ENCODE assay signal across 11 cellular contexts in the genomic region with DNA sequence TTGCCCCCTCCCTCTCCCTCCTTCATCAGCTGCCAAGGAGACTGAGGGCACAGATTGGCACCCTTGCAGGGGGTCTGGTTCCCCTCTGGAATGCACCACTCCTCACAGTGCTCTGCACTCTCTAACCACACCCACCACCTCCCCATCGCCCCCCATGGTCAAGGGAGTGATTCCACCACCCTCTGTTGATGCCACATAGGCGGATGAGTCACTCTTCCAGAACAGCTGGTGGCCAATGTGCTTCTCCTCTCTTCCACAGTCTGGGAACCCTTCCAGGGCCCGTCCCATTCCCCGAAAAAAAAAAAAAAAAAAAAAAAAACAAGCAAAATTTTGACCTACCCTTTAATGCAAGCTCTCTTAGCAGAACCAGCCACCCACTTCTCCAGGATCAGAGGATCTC.
DNase-seq lines count a peak whose midpoint lies in the region; ATAC-seq and TF ChIP-seq lines count a peak whose summit lies in the region.
"Had no signal": no experiment of that assay in that cellular context is flagged by ENCODE, and none has a peak within 500 bp of the region (broad histone marks: within the 10 kb centered on the region; RNA-seq: fewer than 3 reads in every experiment).

No MANE protein-coding gene starts in this region.

- no peak for TF ChIP-seq POLR2A in adrenal gland (IDR thresholded peaks at IDR 0.05)

- no peaks in the 10 kb centered on the region for H3K27me3 Mint-ChIP-seq in chondrocyte (ENCODE audit: low read depth)

- H3K36me3 ChIP-seq in A673 (ENCODE audit: insufficient read depth, low read length, poor library complexity, severe bottlenecking) (no peaks in the 10 kb centered on the region), adrenal gland (replicated peaks in 1 of 2) (no peaks in the 10 kb centered on the region)
- H3K36me3 ChIP-seq in effector memory CD4-positive, alpha-beta T cell (ENCODE audit: control insufficient read depth, insufficient read depth, low read length): no peaks in the 10 kb centered on the region

- no peak overlapping the region for H3K27ac Mint-ChIP-seq in chondrocyte (ENCODE audit: unreplicated experiment)

- ATAC-seq in left ventricle myocardium superior: peak; percentile 7

- peak overlapping the region; percentile 81 for H3K27ac ChIP-seq in A673 (ENCODE audit: low read depth, low read length, poor library complexity, severe bottlenecking)
- H3K27ac ChIP-seq in adrenal gland: peak overlapping the region in 1 of 5 donors; percentile 40
- H3K27ac ChIP-seq in effector memory CD4-positive, alpha-beta T cell (ENCODE audit: insufficient read depth, low read length, poor library complexity, severe bottlenecking): no peak overlapping the region
- H3K27ac ChIP-seq: BLaER1 treated with 17β-estradiol and CSF1 and Interleukin-3, amounts not matched to agents 10 nM and 100 nM had no signal

- H3K4me1 ChIP-seq in A673 (ENCODE audit: insufficient read depth, low read length, poor library complexity, severe bottlenecking) (peaks cover 39% of the 10 kb centered on the region), adrenal gland (replicated peaks in 1 of 2) (peaks cover 10 to 25% of the 10 kb centered on the region in 2 donors)
- peaks cover 20% of the 10 kb centered on the region for H3K4me1 ChIP-seq in effector memory CD4-positive, alpha-beta T cell (ENCODE audit: control insufficient read depth, insufficient read depth, low read length, poor library complexity, severe bottlenecking)

- peaks cover 2% of the 10 kb centered on the region for H3K9me3 Mint-ChIP-seq in chondrocyte (ENCODE audit: low read depth)

- no peak overlapping the region for H3K4me3 Mint-ChIP-seq in chondrocyte (ENCODE audit: unreplicated experiment)
- H3K4me3 Mint-ChIP-seq: nephron had no signal

- WGBS in adrenal gland, 4 donors: 18 to 37% (median 27%) methylated on average over 4 of the region's 4 CpGs

- BruUV-seq in A673 (replicated peaks; lab: Mats Ljungman, UMichigan): no TSS peak

- CTCF ChIA-PET in A673 (lab: Charles Lee): interaction anchor here (0.6 kb wide), 1 partner anchor 153 kb away, joined by 4 read pairs; no protein-coding TSS in a partner anchor

- DNase-seq in A673 (ENCODE audit: low spot score) (peak; percentile 94), HCEC 1CT (peak; percentile 71), adrenal gland (peak in 6 of 7 donors; percentile 48 to 85 (median 78)), left ventricle myocardium superior (peak; percentile 61), chondrocyte (ENCODE audit: low spot score) (no peak), NCI-H510A treated with DMSO at 0.1 percent for 48 hours (lab: John Stamatoyannopoulos, UW) (no peak)
- no peak for DNase-seq in stimulated activated CD4-positive, alpha-beta T cell treated with anti-CD3 and anti-CD28 coated beads, Interleukin-2, amount 100 ng/mL, for 48 hours
- DNase-seq in effector memory CD4-positive, alpha-beta T cell: no peak
- DNase-seq: central memory CD4-positive, alpha-beta T cell had no signal

- H3K4me3 ChIP-seq in A673 (ENCODE audit: low read depth, low read length, poor library complexity, severe bottlenecking) (no peak overlapping the region), adrenal gland (no peak overlapping the region)
- H3K4me3 ChIP-seq in effector memory CD4-positive, alpha-beta T cell (ENCODE audit: insufficient read depth, low read depth, low read length, poor library complexity, severe bottlenecking): no peak overlapping the region
- H3K4me3 ChIP-seq: BLaER1 treated with 17β-estradiol and CSF1 and Interleukin-3, amounts not matched to agents 10 nM and 100 nM had no signal

- H3K4me1 Mint-ChIP-seq in chondrocyte (ENCODE audit: low read depth): peaks cover 30% of the 10 kb centered on the region

- POLR2A ChIA-PET in A673 (lab: Charles Lee; ENCODE audit: low non-redundant PET): interaction anchor here (0.6 to 0.8 kb wide), 4 partner anchors 20 to 345 kb away, joined by 4 to 15 read pairs (median 10); no protein-coding TSS in a partner anchor

- H3K9me3 ChIP-seq in A673 (ENCODE audit: low read depth, low read length, poor library complexity, severe bottlenecking) (no peaks in the 10 kb centered on the region), adrenal gland (replicated peaks in 1 of 3) (no peaks in the 10 kb centered on the region)
- H3K9me3 ChIP-seq in effector memory CD4-positive, alpha-beta T cell (ENCODE audit: control insufficient read depth, low read length): no peaks in the 10 kb centered on the region

- intact Hi-C loops in A673 (cut with micrococcal nuclease; ENCODE audit: unreplicated experiment) (loop anchor here (5.0 kb wide), 1 partner anchor 145 kb away; no protein-coding TSS in a partner anchor), adrenal gland (cut with DNase I) (loop anchor here in 1 of 2 donors (5.0 kb wide), 1 partner anchor 355 kb away; no protein-coding TSS in a partner anchor), left ventricle myocardium superior (cut with micrococcal nuclease) (no loop called here)

- H3K27me3 ChIP-seq in A673 (replicated peaks; ENCODE audit: insufficient read depth, low read depth, low read length, poor library complexity) (no peaks in the 10 kb centered on the region), adrenal gland (no peaks in the 10 kb centered on the region)
- H3K27me3 ChIP-seq in effector memory CD4-positive, alpha-beta T cell (replicated peaks; ENCODE audit: control insufficient read depth, insufficient read depth, low read length, poor library complexity, severe bottlenecking): no peaks in the 10 kb centered on the region
- H3K27me3 ChIP-seq: BLaER1 treated with 17β-estradiol and CSF1 and Interleukin-3, amounts not matched to agents 10 nM and 100 nM had no signal

- TF ChIP-seq CTCF in A673 (conservative IDR thresholded peaks at IDR 0.05; ENCODE audit: low read depth, low read length) (no peak), adrenal gland (IDR thresholded peaks at IDR 0.05) (no peak), chondrocyte (IDR thresholded peaks at IDR 0.05) (no peak)

- H3K36me3 Mint-ChIP-seq in chondrocyte (ENCODE audit: low read depth): no peaks in the 10 kb centered on the region

Comparison
In these comparisons a context has a peak if more than half of its experiments do, and no peak if none do; other contexts are left out.
1. DNase-seq: peak in A673 (single experiment), HCEC 1CT (single experiment), adrenal gland (6 of 7) and left ventricle myocardium superior (single experiment); none in stimulated activated CD4-positive, alpha-beta T cell treated with anti-CD3 and anti-CD28 coated beads, Interleukin-2, amount 100 ng/mL, for 48 hours (0 of 2), chondrocyte (single experiment), NCI-H510A treated with DMSO at 0.1 percent for 48 hours (single experiment) and effector memory CD4-positive, alpha-beta T cell (0 of 3).